In the genomic region with DNA sequence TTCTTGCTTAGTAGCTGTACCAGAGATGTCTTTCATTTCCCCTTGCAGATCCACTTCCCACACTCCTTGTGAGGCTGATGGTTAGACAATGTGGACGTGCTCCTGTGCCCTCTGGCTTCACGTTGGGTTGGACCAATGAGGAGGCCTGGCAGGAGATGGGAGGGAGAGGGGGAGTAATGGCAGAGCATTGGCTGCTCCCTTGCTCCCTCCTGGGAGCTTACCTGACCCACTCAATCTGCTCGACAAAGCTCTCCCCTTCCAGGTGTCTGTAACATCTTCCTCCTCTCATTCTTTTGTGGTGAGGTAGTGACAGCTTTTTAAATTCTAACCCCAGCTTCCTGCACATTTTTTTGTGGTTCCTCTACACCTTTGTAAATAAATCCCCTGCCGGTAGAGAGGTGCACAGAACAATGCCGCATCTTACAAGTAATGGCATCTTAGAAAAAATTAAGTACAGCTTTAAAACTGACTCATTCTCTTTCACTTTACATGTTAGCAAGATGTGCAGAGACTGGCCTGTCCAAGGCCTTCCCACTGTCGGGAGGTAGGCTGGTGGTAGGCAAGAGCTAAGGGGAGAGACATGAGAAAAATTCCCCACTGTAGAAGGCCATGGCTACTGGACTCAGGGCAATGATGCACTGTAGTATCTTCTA, we compare ENCODE assay signal across 19 cellular contexts.
DNase-seq lines count a peak whose midpoint lies in the region; ATAC-seq, FAIRE-seq and TF ChIP-seq lines count a peak whose summit lies in the region.
"Had no signal": no experiment of that assay in that cellular context is flagged by ENCODE, and none has a peak within 500 bp of the region (broad histone marks: within the 10 kb centered on the region; RNA-seq: fewer than 3 reads in every experiment).

No MANE protein-coding gene starts in this region.

- peak; percentile 79 for ATAC-seq in stimulated activated naive CD8-positive, alpha-beta T cell treated with anti-CD3 and anti-CD28 coated beads, Interleukin-15, amount 100 ng/mL, for 72 hours
- ATAC-seq in stimulated activated naive CD8-positive, alpha-beta T cell treated with anti-CD3 and anti-CD28 coated beads, Interleukin-15, Interleukin-2, amounts not matched to agents 100 U/mL and 50 U/mL, for 24 hours, result no peak
- ATAC-seq in activated CD8-positive, alpha-beta T cell treated with anti-CD3 and anti-CD28 coated beads, Interleukin-2, amount 10 ng/mL, durations not matched to agents 7 days and 5 days, result peak; percentile 47
- ATAC-seq in activated CD4-positive, CD25-positive, alpha-beta regulatory T cell treated with anti-CD3 and anti-CD28 coated beads, Interleukin-2, amount 50 U/mL, for 24 hours, result no peak
- ATAC-seq: heart right ventricle, right lobe of liver had no signal

- H3K27me3 Mint-ChIP-seq in stimulated activated naive CD8-positive, alpha-beta T cell treated with anti-CD3 and anti-CD28 coated beads, Interleukin-15, amount 100 ng/mL, for 72 hours, result no peaks in the 10 kb centered on the region
- H3K27me3 Mint-ChIP-seq in activated CD8-positive, alpha-beta T cell treated with anti-CD3 and anti-CD28 coated beads, Interleukin-2, amount 10 ng/mL, durations not matched to agents 7 days and 5 days (ENCODE audit: low read depth), result peaks cover 3% of the 10 kb centered on the region
- H3K27me3 Mint-ChIP-seq: activated naive CD4-positive, alpha-beta T cell treated with anti-CD3 and anti-CD28 coated beads, Interleukin-2, amount 50 U/mL, for 24 hours had no signal

- peak overlapping the region; percentile 0 to 2 for H3K4me3 Mint-ChIP-seq in stimulated activated naive CD8-positive, alpha-beta T cell treated with anti-CD3 and anti-CD28 coated beads, Interleukin-15, amount 100 ng/mL, for 72 hours
- no peak overlapping the region for H3K4me3 Mint-ChIP-seq in activated CD8-positive, alpha-beta T cell treated with anti-CD3 and anti-CD28 coated beads, Interleukin-2, amount 10 ng/mL, durations not matched to agents 7 days and 5 days
- H3K4me3 Mint-ChIP-seq: activated B cell treated with CpG ODN at 0.5 μM for 24 hours; activated naive CD4-positive, alpha-beta T cell treated with anti-CD3 and anti-CD28 coated beads, Interleukin-2, amount 50 U/mL, for 24 hours; T-helper 1 cell treated with Interleukin-12 subunit alpha and Interleukin-12 subunit beta and Interleukin-4 antibody, amounts not matched to agents 30 μg/mL and 1 μg/mL, for 36 hours had no signal

- DNase-seq in stimulated activated naive CD8-positive, alpha-beta T cell treated with anti-CD3 and anti-CD28 coated beads, Interleukin-15, amount 100 ng/mL, for 72 hours, result peak; percentile 3 to 10
- no peak for DNase-seq in stimulated activated naive CD8-positive, alpha-beta T cell treated with anti-CD3 and anti-CD28 coated beads, Interleukin-15, Interleukin-2, amounts not matched to agents 100 U/mL and 50 U/mL, for 24 hours
- DNase-seq in activated CD8-positive, alpha-beta T cell treated with anti-CD3 and anti-CD28 coated beads, Interleukin-2, amount 10 ng/mL, durations not matched to agents 7 days and 5 days, result no peak
- DNase-seq in iPS-NIHi11 (ENCODE audit: low spot score) (peak; percentile 26), cerebellum (ENCODE audit: low spot score) (no peak), GM12891 (ENCODE audit: insufficient read length, low spot score) (no peak), H4 (ENCODE audit: low spot score) (no peak)
- DNase-seq: activated B cell treated with CpG ODN at 0.5 μM for 24 hours, Calu3, heart right ventricle, NCI-H2029, NCI-H510A, right lobe of liver, SHP77 treated with DMSO at 0.1 percent for 48 hours had no signal

- H3K9me3 Mint-ChIP-seq in stimulated activated naive CD8-positive, alpha-beta T cell treated with anti-CD3 and anti-CD28 coated beads, Interleukin-15, amount 100 ng/mL, for 72 hours, result no peaks in the 10 kb centered on the region
- H3K9me3 Mint-ChIP-seq in activated CD8-positive, alpha-beta T cell treated with anti-CD3 and anti-CD28 coated beads, Interleukin-2, amount 10 ng/mL, durations not matched to agents 7 days and 5 days (ENCODE audit: insufficient read depth), result no peaks in the 10 kb centered on the region
- H3K9me3 Mint-ChIP-seq: activated B cell treated with CpG ODN at 0.5 μM for 24 hours; activated naive CD4-positive, alpha-beta T cell treated with anti-CD3 and anti-CD28 coated beads, Interleukin-2, amount 50 U/mL, for 24 hours; T-helper 1 cell treated with Interleukin-12 subunit alpha and Interleukin-12 subunit beta and Interleukin-4 antibody, amounts not matched to agents 30 μg/mL and 1 μg/mL, for 36 hours had no signal

- no peak for TF ChIP-seq POLR2A in GM12891 (IDR thresholded peaks at IDR 0.05; ENCODE audit: low read depth, low read length)

- CTCF ChIA-PET in activated CD8-positive, alpha-beta T cell treated with anti-CD3 and anti-CD28 coated beads, Interleukin-2, amount 10 ng/mL, durations not matched to agents 7 days and 5 days (lab: Charles Lee), result no interaction called here

- no peaks in the 10 kb centered on the region for H3K36me3 Mint-ChIP-seq in activated CD8-positive, alpha-beta T cell treated with anti-CD3 and anti-CD28 coated beads, Interleukin-2, amount 10 ng/mL, durations not matched to agents 7 days and 5 days (ENCODE audit: low read depth)
- H3K36me3 Mint-ChIP-seq: activated naive CD4-positive, alpha-beta T cell treated with anti-CD3 and anti-CD28 coated beads, Interleukin-2, amount 50 U/mL, for 24 hours had no signal

- no peak for FAIRE-seq in GM12891 (lab: Jason Lieb, UNC)
- FAIRE-seq: G401.6, GM12892 had no signal

- peaks cover 18% of the 10 kb centered on the region for H3K4me1 Mint-ChIP-seq in stimulated activated naive CD8-positive, alpha-beta T cell treated with anti-CD3 and anti-CD28 coated beads, Interleukin-15, amount 100 ng/mL, for 72 hours
- peaks cover 8% of the 10 kb centered on the region for H3K4me1 Mint-ChIP-seq in activated CD8-positive, alpha-beta T cell treated with anti-CD3 and anti-CD28 coated beads, Interleukin-2, amount 10 ng/mL, durations not matched to agents 7 days and 5 days (ENCODE audit: low read depth)
- H3K4me1 Mint-ChIP-seq: activated B cell treated with CpG ODN at 0.5 μM for 24 hours had no signal

- peak overlapping the region in 1 of 2 donors; percentile 34 for H3K27ac Mint-ChIP-seq in stimulated activated naive CD8-positive, alpha-beta T cell treated with anti-CD3 and anti-CD28 coated beads, Interleukin-15, amount 100 ng/mL, for 72 hours
- H3K27ac Mint-ChIP-seq in activated CD8-positive, alpha-beta T cell treated with anti-CD3 and anti-CD28 coated beads, Interleukin-2, amount 10 ng/mL, durations not matched to agents 7 days and 5 days, result no peak overlapping the region
- H3K27ac Mint-ChIP-seq: activated B cell treated with CpG ODN at 0.5 μM for 24 hours; activated naive CD4-positive, alpha-beta T cell treated with anti-CD3 and anti-CD28 coated beads, Interleukin-2, amount 50 U/mL, for 24 hours; T-helper 1 cell treated with Interleukin-12 subunit alpha and Interleukin-12 subunit beta and Interleukin-4 antibody, amounts not matched to agents 30 μg/mL and 1 μg/mL, for 36 hours had no signal

- POLR2A ChIA-PET in activated CD8-positive, alpha-beta T cell treated with anti-CD3 and anti-CD28 coated beads, Interleukin-2, amount 10 ng/mL, durations not matched to agents 7 days and 5 days (lab: Charles Lee), result no interaction called here

TF ChIP-seq in GM12891, 5 proteins besides CTCF, POLR2A, EP300 and RAD21:
- TF ChIP-seq PAX5 (IDR thresholded peaks at IDR 0.05; ENCODE audit: insufficient read depth, low read length, severe bottlenecking) (no peak), POU2F2 (IDR thresholded peaks at IDR 0.05; ENCODE audit: low read depth, low read length) (no peak), SPI1 (IDR thresholded peaks at IDR 0.05; ENCODE audit: low read depth, low read length) (no peak), TAF1 (IDR thresholded peaks at IDR 0.05; ENCODE audit: low read depth, low read length) (no peak), POLR2AphosphoS5 (IDR thresholded peaks at IDR 0.05; ENCODE audit: low read depth, low read length) (no peak)

Comparison
In these comparisons a context has a peak if more than half of its experiments do, and no peak if none do; other contexts are left out.
1. ATAC-seq: peak in stimulated activated naive CD8-positive, alpha-beta T cell treated with anti-CD3 and anti-CD28 coated beads, Interleukin-15, amount 100 ng/mL, for 72 hours (single experiment) and activated CD8-positive, alpha-beta T cell treated with anti-CD3 and anti-CD28 coated beads, Interleukin-2, amount 10 ng/mL, durations not matched to agents 7 days and 5 days (single experiment); none in stimulated activated naive CD8-positive, alpha-beta T cell treated with anti-CD3 and anti-CD28 coated beads, Interleukin-15, Interleukin-2, amounts not matched to agents 100 U/mL and 50 U/mL, for 24 hours (single experiment) and activated CD4-positive, CD25-positive, alpha-beta regulatory T cell treated with anti-CD3 and anti-CD28 coated beads, Interleukin-2, amount 50 U/mL, for 24 hours (0 of 2).
2. DNase-seq: peak in stimulated activated naive CD8-positive, alpha-beta T cell treated with anti-CD3 and anti-CD28 coated beads, Interleukin-15, amount 100 ng/mL, for 72 hours (2 of 2) and iPS-NIHi11 (single experiment); none in stimulated activated naive CD8-positive, alpha-beta T cell treated with anti-CD3 and anti-CD28 coated beads, Interleukin-15, Interleukin-2, amounts not matched to agents 100 U/mL and 50 U/mL, for 24 hours (single experiment), activated CD8-positive, alpha-beta T cell treated with anti-CD3 and anti-CD28 coated beads, Interleukin-2, amount 10 ng/mL, durations not matched to agents 7 days and 5 days (single experiment), cerebellum (single experiment), GM12891 (single experiment) and H4 (single experiment).